8 cellular contexts compared by ENCODE assay signal in the genomic region with DNA sequence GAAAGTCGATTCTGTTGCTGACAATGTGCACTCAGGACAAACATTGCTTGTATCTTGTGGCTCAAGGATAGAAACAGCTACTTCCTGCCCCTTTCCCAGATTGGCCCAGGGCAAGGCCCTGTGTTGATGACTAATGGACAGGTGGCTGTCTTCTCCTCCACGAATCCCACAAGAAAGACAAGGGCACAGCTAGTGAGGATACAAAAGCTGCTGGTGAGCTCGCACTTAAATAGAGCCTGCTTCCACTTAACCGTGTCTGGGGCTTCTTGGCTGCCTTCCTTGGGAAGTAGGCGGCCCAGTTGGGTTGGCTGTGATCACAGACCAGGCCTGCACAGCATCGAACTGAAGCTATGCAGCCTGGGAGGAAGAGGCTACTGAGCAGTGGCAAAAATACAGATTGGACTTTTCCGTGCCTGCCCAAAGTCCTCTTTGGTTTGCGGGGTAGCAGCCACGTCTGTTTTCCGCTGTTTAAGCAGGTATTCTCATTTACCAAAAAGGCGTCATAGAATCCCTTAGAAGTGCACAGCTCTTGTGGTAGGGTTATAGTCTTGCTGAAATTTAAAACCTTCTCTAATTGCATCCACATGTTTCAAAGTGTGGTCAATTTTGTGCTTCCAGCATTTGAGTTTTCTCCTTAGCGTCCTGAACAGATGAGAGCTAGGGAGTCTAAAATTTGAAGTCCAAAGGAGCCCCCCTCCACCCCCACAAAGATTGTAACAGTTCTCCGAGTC. TPM values are rescaled to one million over a fixed set of nuclear protein-coding genes. Genes with fewer than 3 reads are reported as not detected.
DNase-seq lines count a peak whose midpoint lies in the region; ATAC-seq and TF ChIP-seq lines count a peak whose summit lies in the region.

No MANE protein-coding gene starts in this region.

- peaks cover 33% of the 10 kb centered on the region for H3K4me1 Mint-ChIP-seq in WTC11

- peak overlapping the region; percentile 63 for H3K27ac Mint-ChIP-seq in WTC11

- H3F3A ChIP-seq in GM23248 (ENCODE audit: insufficient read depth), result peaks cover 48% of the 10 kb centered on the region

- no peaks in the 10 kb centered on the region for H4K20me1 ChIP-seq in GM23248 (ENCODE audit: insufficient read depth)

- no peaks in the 10 kb centered on the region for H3K36me3 Mint-ChIP-seq in WTC11

- peak overlapping the region; percentile 88 for H3K4me2 ChIP-seq in GM23248 (ENCODE audit: unreplicated experiment)

- no peaks in the 10 kb centered on the region for H3K9me2 ChIP-seq in GM23248 (ENCODE audit: insufficient read depth)

- H3K4me1 ChIP-seq in GM23248 (ENCODE audit: insufficient read depth) (peaks cover 51% of the 10 kb centered on the region), cardiac muscle cell (ENCODE audit: low read depth) (peaks cover 42% of the 10 kb centered on the region), skeletal muscle tissue (ENCODE audit: control insufficient read depth in 3 of 3, insufficient read depth in 3 of 3, low read length in 3 of 3) (peaks cover 48 to 56% (median 50%) of the 10 kb centered on the region in 3 donors)

- ATAC-seq in WTC11, result no peak; the same call in 1 of the 2 replicates
- no peak for ATAC-seq in GM21515 (IDR thresholded peaks at IDR 0.05; ENCODE audit: unreplicated experiment)

- peak overlapping the region; percentile 63 for H3K4me3 ChIP-seq in GM23248
- no peak overlapping the region for H3K4me3 ChIP-seq in cardiac muscle cell
- H3K4me3 ChIP-seq in skeletal muscle tissue (ENCODE audit: low read length in 3 of 3), result peak overlapping the region in 1 of 3 donors; percentile 54

- no peaks in the 10 kb centered on the region for H3K9me3 ChIP-seq in GM23248 (ENCODE audit: low read depth)
- no peaks in the 10 kb centered on the region for H3K9me3 ChIP-seq in cardiac muscle cell (ENCODE audit: low read depth)
- H3K9me3 ChIP-seq in skeletal muscle tissue (ENCODE audit: control insufficient read depth in 3 of 3, low read length in 3 of 3), result no peaks in the 10 kb centered on the region

- POLR2A ChIA-PET in WTC11 (lab: Charles Lee), result interaction anchor here (1.2 kb wide), 1 partner anchor 42 kb away, joined by 3 read pairs; no protein-coding TSS in a partner anchor

- H3K27me3 Mint-ChIP-seq in WTC11 (ENCODE audit: low read depth), result no peaks in the 10 kb centered on the region

- H2AFZ ChIP-seq in GM23248, result no peak overlapping the region

- H3K9ac ChIP-seq in GM23248, result peak overlapping the region; percentile 66
- H3K9ac ChIP-seq in skeletal muscle tissue (ENCODE audit: low read depth in 1 of 3, low read length in 3 of 3), result peak overlapping the region in 2 of 3 donors; percentile 44 to 47

- peaks cover 86% of the 10 kb centered on the region for H3K79me2 ChIP-seq in GM23248 (ENCODE audit: insufficient read depth)

- peak; percentile 63 for DNase-seq in GM23248
- DNase-seq in WTC11 (ENCODE audit: low spot score), result no peak
- DNase-seq in cardiac muscle cell (ENCODE audit: low read depth in 1 of 2, low spot score in 1 of 2), result peak in 1 of 2 donors; percentile 50
- no peak for DNase-seq in SKM-1 (lab: John Stamatoyannopoulos, UW; ENCODE audit: unreplicated experiment)
- no peak for DNase-seq in DMS153 treated with DMSO at 0.1 percent for 48 hours (lab: John Stamatoyannopoulos, UW; ENCODE audit: unreplicated experiment)
- DNase-seq in dedifferentiated amniotic fluid mesenchymal stem cell (ENCODE audit: extremely low spot score), result no peak

- H3K4me3 Mint-ChIP-seq in WTC11, result no peak overlapping the region

- 13 to 17% methylated on average over 13 of the region's 13 CpGs for WGBS in GM23248 (ENCODE audit: low coverage in 1 of 2, low lambda C conversion rate in 2 of 2, missing lambda C conversion rate in 2 of 2), 2 experiments

- no peaks in the 10 kb centered on the region for H3K27me3 ChIP-seq in GM23248 (replicated peaks; ENCODE audit: insufficient read depth)
- H3K27me3 ChIP-seq in cardiac muscle cell, result no peaks in the 10 kb centered on the region
- no peaks in the 10 kb centered on the region for H3K27me3 ChIP-seq in skeletal muscle tissue (ENCODE audit: control insufficient read depth in 3 of 3, insufficient read depth in 3 of 3, low read length in 3 of 3)

- no peaks in the 10 kb centered on the region for H3K9me3 Mint-ChIP-seq in WTC11

- in situ Hi-C loops in GM23248 (cut with MboI), result loop anchor here (25.0 kb wide), 1 partner anchor 207 kb away; no protein-coding TSS in a partner anchor

- CTCF ChIA-PET in WTC11 (lab: Charles Lee), result interaction anchor here (0.6 to 2.0 kb wide), 11 partner anchors 17 to 484 kb away, joined by 3 to 10 read pairs (median 4); a partner anchor contains a TSS

- H3K36me3 ChIP-seq in GM23248 (ENCODE audit: low read depth) (peaks cover 27% of the 10 kb centered on the region; the same call in 1 of the 2 replicates), cardiac muscle cell (peaks cover 10% of the 10 kb centered on the region), skeletal muscle tissue (ENCODE audit: control insufficient read depth in 3 of 3, insufficient read depth in 3 of 3, low read length in 3 of 3) (peaks cover 10 to 27% (median 10%) of the 10 kb centered on the region in 3 donors)

- H3K27ac ChIP-seq in GM23248 (peak overlapping the region; percentile 87), cardiac muscle cell (peak overlapping the region; percentile 71), skeletal muscle tissue (ENCODE audit: low read depth, low read length) (peak overlapping the region; percentile 66)

- TF ChIP-seq CTCF in WTC11 (IDR thresholded peaks at IDR 0.05) (no peak), cardiac muscle cell (IDR thresholded peaks at IDR 0.05; ENCODE audit: low read depth, low read length) (no peak)

TF ChIP-seq in WTC11, 78 proteins besides CTCF, POLR2A, EP300 and RAD21:
- TF ChIP-seq NFYB (CRISPR knock-in tag; conservative IDR thresholded peaks at IDR 0.05; ENCODE audit: low read depth) (no peak), SMAD4 (CRISPR knock-in tag; IDR thresholded peaks at IDR 0.05) (no peak), FOXJ3 (CRISPR knock-in tag; IDR thresholded peaks at IDR 0.05; ENCODE audit: borderline replicate concordance) (no peak), ZNF396 (CRISPR knock-in tag; IDR thresholded peaks at IDR 0.05; ENCODE audit: borderline replicate concordance) (no peak), IRF2 (CRISPR knock-in tag; IDR thresholded peaks at IDR 0.05; ENCODE audit: borderline replicate concordance, low read depth) (no peak), TCF7 (CRISPR knock-in tag; IDR thresholded peaks at IDR 0.05; ENCODE audit: low read depth) (no peak), FOXK1 (CRISPR knock-in tag; IDR thresholded peaks at IDR 0.05) (no peak)
- TF ChIP-seq, protein P1, sequence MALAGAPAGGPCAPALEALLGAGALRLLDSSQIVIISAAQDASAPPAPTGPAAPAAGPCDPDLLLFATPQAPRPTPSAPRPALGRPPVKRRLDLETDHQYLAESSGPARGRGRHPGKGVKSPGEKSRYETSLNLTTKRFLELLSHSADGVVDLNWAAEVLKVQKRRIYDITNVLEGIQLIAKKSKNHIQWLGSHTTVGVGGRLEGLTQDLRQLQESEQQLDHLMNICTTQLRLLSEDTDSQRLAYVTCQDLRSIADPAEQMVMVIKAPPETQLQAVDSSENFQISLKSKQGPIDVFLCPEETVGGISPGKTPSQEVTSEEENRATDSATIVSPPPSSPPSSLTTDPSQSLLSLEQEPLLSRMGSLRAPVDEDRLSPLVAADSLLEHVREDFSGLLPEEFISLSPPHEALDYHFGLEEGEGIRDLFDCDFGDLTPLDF (CRISPR knock-in tag; IDR thresholded peaks at IDR 0.05), result no peak
- TF ChIP-seq, protein P2, sequence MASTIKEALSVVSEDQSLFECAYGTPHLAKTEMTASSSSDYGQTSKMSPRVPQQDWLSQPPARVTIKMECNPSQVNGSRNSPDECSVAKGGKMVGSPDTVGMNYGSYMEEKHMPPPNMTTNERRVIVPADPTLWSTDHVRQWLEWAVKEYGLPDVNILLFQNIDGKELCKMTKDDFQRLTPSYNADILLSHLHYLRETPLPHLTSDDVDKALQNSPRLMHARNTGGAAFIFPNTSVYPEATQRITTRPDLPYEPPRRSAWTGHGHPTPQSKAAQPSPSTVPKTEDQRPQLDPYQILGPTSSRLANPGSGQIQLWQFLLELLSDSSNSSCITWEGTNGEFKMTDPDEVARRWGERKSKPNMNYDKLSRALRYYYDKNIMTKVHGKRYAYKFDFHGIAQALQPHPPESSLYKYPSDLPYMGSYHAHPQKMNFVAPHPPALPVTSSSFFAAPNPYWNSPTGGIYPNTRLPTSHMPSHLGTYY (CRISPR knock-in tag; IDR thresholded peaks at IDR 0.05), result no peak
TF ChIP-seq in WTC11: peak in this region for 0.

RNA-seq across cellular contexts. Expression of a gene that starts 23.1 kb away (rescaled TPM):
- total RNA-seq in GM23248 (2014; rRNA removed; shearing (Covaris generic)), result 46.2 and 66.4 TPM in 2 replicates
- polyA plus RNA-seq in GM23248 (2016; fragmentation: Nextera tagmentation; extraction: Ambion mirVana) (162 and 163 TPM in 2 replicates), cardiac muscle cell (142 and 145 TPM in 2 replicates)
- total RNA-seq in WTC11 (2021) (28.9 to 34.0 TPM (median 30.6 TPM) in 3 replicates), cardiac muscle cell (40.6 and 41.4 TPM in 2 replicates), skeletal muscle tissue (58.5 TPM)

RNA-seq across cellular contexts. Expression of a gene that starts 58.2 kb away (rescaled TPM):
- 24.2 and 33.9 TPM in 2 replicates for total RNA-seq in GM23248 (2014; rRNA removed; shearing (Covaris generic))
- polyA plus RNA-seq in GM23248 (2016; fragmentation: Nextera tagmentation; extraction: Ambion mirVana), result 16.6 and 16.9 TPM in 2 replicates
- 21.8 to 22.6 TPM (median 22.2 TPM) in 3 replicates for total RNA-seq in WTC11 (2021)
- total RNA-seq in cardiac muscle cell, result 18.8 and 24.8 TPM in 2 replicates
- 16.4 and 17.4 TPM in 2 replicates for polyA plus RNA-seq in cardiac muscle cell
- total RNA-seq in skeletal muscle tissue, result 38.1 TPM

RNA-seq across cellular contexts. Expression of a gene that starts 58.2 kb away (rescaled TPM):
- not detected in 2 replicates for total RNA-seq in GM23248 (2014; rRNA removed; shearing (Covaris generic))
- not detected in 2 replicates for polyA plus RNA-seq in GM23248 (2016; fragmentation: Nextera tagmentation; extraction: Ambion mirVana)
- total RNA-seq in WTC11 (2021), result 0.18 to 0.61 TPM in 2 of 3 replicates, not detected in the other
- total RNA-seq in cardiac muscle cell, result not detected in 2 replicates
- polyA plus RNA-seq in cardiac muscle cell, result 0.44 TPM in 1 of 2 replicates, not detected in the other
- 1.0 TPM for total RNA-seq in skeletal muscle tissue
